ENCODE assay signal across 9 cellular contexts in the genomic region with DNA sequence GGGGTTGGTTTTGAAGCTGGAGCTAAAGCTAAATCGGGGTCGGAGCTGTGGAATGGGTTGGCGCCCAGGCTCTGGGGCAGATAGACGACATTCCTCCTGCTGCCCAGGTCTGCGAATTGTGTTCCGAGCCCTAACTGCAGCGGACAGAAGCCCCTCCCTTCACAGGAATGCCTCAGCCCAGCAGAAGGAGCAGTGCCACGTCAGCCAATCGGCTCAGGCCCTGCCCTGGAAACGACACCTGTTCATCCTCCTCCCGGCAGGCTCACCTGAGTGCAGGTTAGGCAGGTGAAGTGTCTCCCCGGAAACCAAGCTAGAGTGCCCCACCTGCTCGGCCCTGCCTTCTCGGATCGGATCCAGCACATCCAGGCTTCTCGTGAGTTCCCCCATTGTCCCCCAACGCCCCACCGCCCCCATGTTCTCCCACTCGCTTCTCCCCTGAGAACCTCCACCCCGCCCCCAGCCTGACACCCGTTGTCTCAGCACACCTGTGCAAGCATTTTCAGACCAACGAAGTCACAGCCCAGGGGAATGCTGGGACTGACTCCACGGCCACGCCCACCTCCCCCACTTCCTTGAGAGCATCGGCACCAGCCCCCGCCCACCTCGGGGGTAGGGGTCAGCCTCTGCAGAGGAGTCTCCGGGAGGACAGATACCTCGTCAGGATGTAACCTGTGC. TPM values are rescaled to one million over a fixed set of nuclear protein-coding genes. Genes with fewer than 3 reads are reported as not detected.
DNase-seq lines count a peak whose midpoint lies in the region; ATAC-seq lines count a peak whose summit lies in the region.
"Had no signal": no experiment of that assay in that cellular context is flagged by ENCODE, and none has a peak within 500 bp of the region (broad histone marks: within the 10 kb centered on the region; RNA-seq: fewer than 3 reads in every experiment).

No MANE protein-coding gene starts in this region.

- peaks cover 5 to 14% of the 10 kb centered on the region in 2 donors for H3K36me3 Mint-ChIP-seq in activated naive CD4-positive, alpha-beta T cell treated with anti-CD3 and anti-CD28 coated beads, Interleukin-2, amount 50 U/mL, for 72 hours

- ATAC-seq in activated naive CD4-positive, alpha-beta T cell treated with anti-CD3 and anti-CD28 coated beads, Interleukin-2, amount 50 U/mL, for 72 hours: peak; percentile 13 to 15
- ATAC-seq in GM18517 (IDR thresholded peaks at IDR 0.05; ENCODE audit: unreplicated experiment) (no peak), GM19455 (IDR thresholded peaks at IDR 0.05; ENCODE audit: unreplicated experiment) (no peak), GM21786 (IDR thresholded peaks at IDR 0.05; ENCODE audit: unreplicated experiment) (no peak)

- H3K27ac ChIP-seq in substantia nigra (ENCODE audit: low read depth, low read length, poor library complexity, severe bottlenecking): peak overlapping the region; percentile 99
- H3K27ac ChIP-seq: SJSA1 had no signal

- H3K27ac Mint-ChIP-seq in activated naive CD4-positive, alpha-beta T cell treated with anti-CD3 and anti-CD28 coated beads, Interleukin-2, amount 50 U/mL, for 72 hours: peak overlapping the region in 1 of 2 donors; percentile 58

- H3K9me3 Mint-ChIP-seq in activated naive CD4-positive, alpha-beta T cell treated with anti-CD3 and anti-CD28 coated beads, Interleukin-2, amount 50 U/mL, for 72 hours: peaks cover 12 to 13% of the 10 kb centered on the region in 2 donors

- DNase-seq in activated CD8-positive, alpha-beta memory T cell treated with anti-CD3 and anti-CD28 coated beads, Interleukin-2, amount 50 U/mL, for 48 hours: peak; percentile 49
- DNase-seq in activated CD8-positive, alpha-beta memory T cell treated with anti-CD3 and anti-CD28 coated beads for 24 hours: no peak
- peak in 1 of 2 donors; percentile 38 for DNase-seq in activated naive CD4-positive, alpha-beta T cell treated with anti-CD3 and anti-CD28 coated beads, Interleukin-2, amount 50 U/mL, for 72 hours (ENCODE audit: low spot score in 2 of 2)
- peak; percentile 92 for DNase-seq in islet precursor cell
- DNase-seq in substantia nigra (lab: John Stamatoyannopoulos, UW): no peak

RNA-seq across cellular contexts. Expression of a gene that starts 0.8 kb away (rescaled TPM):
- total RNA-seq in activated naive CD4-positive, alpha-beta T cell treated with anti-CD3 and anti-CD28 coated beads, Interleukin-2, amount 50 U/mL, for 72 hours: under 1 TPM in 1 of 2 donors, not detected in 1; 0.18 TPM
- total RNA-seq: SJSA1 had no signal

RNA-seq across cellular contexts. Expression of a gene that starts 14.8 kb away (rescaled TPM):
- total RNA-seq in activated naive CD4-positive, alpha-beta T cell treated with anti-CD3 and anti-CD28 coated beads, Interleukin-2, amount 50 U/mL, for 72 hours: not detected
- total RNA-seq: SJSA1 had no signal

RNA-seq across cellular contexts. Expression of a gene that starts 30.2 kb away (rescaled TPM):
- under 1 TPM; 0.36 to 0.49 TPM for total RNA-seq in activated naive CD4-positive, alpha-beta T cell treated with anti-CD3 and anti-CD28 coated beads, Interleukin-2, amount 50 U/mL, for 72 hours

Comparison
In these comparisons a context has a peak if more than half of its experiments do, and no peak if none do; other contexts are left out.
1. DNase-seq: peak in activated CD8-positive, alpha-beta memory T cell treated with anti-CD3 and anti-CD28 coated beads, Interleukin-2, amount 50 U/mL, for 48 hours (single experiment) and islet precursor cell (single experiment); none in activated CD8-positive, alpha-beta memory T cell treated with anti-CD3 and anti-CD28 coated beads for 24 hours (single experiment) and substantia nigra (0 of 49).
2. ATAC-seq: peak in activated naive CD4-positive, alpha-beta T cell treated with anti-CD3 and anti-CD28 coated beads, Interleukin-2, amount 50 U/mL, for 72 hours (2 of 2); none in GM18517 (single experiment), GM19455 (single experiment) and GM21786 (single experiment).